Comparison of ENCODE assay signal across 10 cellular contexts in the genomic region with DNA sequence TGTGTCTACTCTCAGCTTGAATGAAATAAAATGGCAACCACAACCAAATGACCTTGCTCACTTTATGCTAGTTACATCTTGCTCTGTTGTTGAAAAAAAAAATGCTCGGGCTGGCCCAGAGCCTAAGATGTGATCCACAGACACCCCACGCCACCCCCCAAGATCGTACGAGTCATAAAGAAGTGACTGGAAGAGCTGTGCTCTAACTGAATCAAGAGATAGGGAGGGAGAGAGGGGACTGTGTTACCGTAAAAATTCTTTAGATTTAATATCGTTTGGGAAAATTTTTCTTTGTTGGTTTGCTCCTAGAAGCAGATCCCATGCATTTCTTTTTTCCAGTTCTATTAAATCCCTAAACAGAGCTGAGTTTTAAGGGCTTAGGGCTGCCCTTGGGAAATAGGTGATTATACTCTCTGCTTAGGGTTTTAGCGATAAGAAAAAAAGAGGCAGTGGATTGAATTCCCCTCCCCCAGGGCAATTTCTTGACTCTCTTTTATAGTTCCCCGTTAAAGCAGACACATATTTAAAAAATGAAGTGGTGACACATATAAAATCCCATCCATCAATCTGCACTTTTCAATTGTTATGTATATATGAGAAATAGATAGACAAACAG. TPM values are rescaled to one million over a fixed set of nuclear protein-coding genes. Genes with fewer than 3 reads are reported as not detected.
DNase-seq lines count a peak whose midpoint lies in the region; ATAC-seq and TF ChIP-seq lines count a peak whose summit lies in the region.
"Had no signal": no experiment of that assay in that cellular context is flagged by ENCODE, and none has a peak within 500 bp of the region (broad histone marks: within the 10 kb centered on the region; RNA-seq: fewer than 3 reads in every experiment).

No MANE protein-coding gene starts in this region.

- H3K36me3 ChIP-seq in thyroid gland, result no peaks in the 10 kb centered on the region

- H3K36me3 Mint-ChIP-seq in activated T-cell treated with anti-CD3 and anti-CD28 coated beads, Interleukin-2, amount 50 U/mL, for 24 hours (ENCODE audit: low read depth), result peaks cover 76% of the 10 kb centered on the region
- H3K36me3 Mint-ChIP-seq in activated T-cell treated with anti-CD3 and anti-CD28 coated beads, Interleukin-2, amount 50 U/mL, for 4 hours (ENCODE audit: insufficient read depth), result peaks cover 43% of the 10 kb centered on the region

- peak overlapping the region; percentile 89 for H3K27ac Mint-ChIP-seq in activated T-cell treated with anti-CD3 and anti-CD28 coated beads, Interleukin-2, amount 50 U/mL, for 24 hours

- ATAC-seq in activated T-cell treated with anti-CD3 and anti-CD28 coated beads, Interleukin-2, amount 50 U/mL, for 4 hours, result no peak
- ATAC-seq in SK-N-SH treated with all-trans-retinoic acid at 6 μM for 48 hours, result peak; percentile 19

- no peaks in the 10 kb centered on the region for H3K9me3 ChIP-seq in thyroid gland

- H3K4me1 Mint-ChIP-seq in activated T-cell treated with anti-CD3 and anti-CD28 coated beads, Interleukin-2, amount 50 U/mL, for 24 hours (ENCODE audit: low read depth), result peaks cover 89% of the 10 kb centered on the region
- H3K4me1 Mint-ChIP-seq in activated T-cell treated with anti-CD3 and anti-CD28 coated beads, Interleukin-2, amount 50 U/mL, for 4 hours (ENCODE audit: low read depth), result peaks cover 76% of the 10 kb centered on the region

- no peak for TF ChIP-seq CTCF in thyroid gland (IDR thresholded peaks at IDR 0.05)

- H3K4me1 ChIP-seq in thyroid gland, result peaks cover 30 to 35% of the 10 kb centered on the region in 2 donors

- no peaks in the 10 kb centered on the region for H3K27me3 Mint-ChIP-seq in activated T-cell treated with anti-CD3 and anti-CD28 coated beads, Interleukin-2, amount 50 U/mL, for 24 hours
- H3K27me3 Mint-ChIP-seq in activated T-cell treated with anti-CD3 and anti-CD28 coated beads, Interleukin-2, amount 50 U/mL, for 4 hours (ENCODE audit: low read depth), result no peaks in the 10 kb centered on the region

- intact Hi-C loops in thyroid gland (cut with DNase I), result no loop called here

- no peak overlapping the region for H3K4me3 Mint-ChIP-seq in activated T-cell treated with anti-CD3 and anti-CD28 coated beads, Interleukin-2, amount 50 U/mL, for 24 hours
- H3K4me3 Mint-ChIP-seq in activated T-cell treated with anti-CD3 and anti-CD28 coated beads, Interleukin-2, amount 50 U/mL, for 4 hours, result no peak overlapping the region

- peak overlapping the region in 2 of 3 donors; percentile 2 to 56 for H3K27ac ChIP-seq in thyroid gland

- no peak for TF ChIP-seq POLR2A in thyroid gland (IDR thresholded peaks at IDR 0.05)

- no peaks in the 10 kb centered on the region for H3K27me3 ChIP-seq in thyroid gland

- WGBS in thyroid gland, 2 donors, result 86 to 91% methylated on average over 8 of the region's 8 CpGs

- DNase-seq in activated T-cell treated with anti-CD3 and anti-CD28 coated beads, Interleukin-2, amount 50 U/mL, for 24 hours, result no peak
- no peak for DNase-seq in activated T-cell treated with anti-CD3 and anti-CD28 coated beads, Interleukin-2, amount 50 U/mL, for 4 hours
- DNase-seq in glomerular visceral epithelial cell (ENCODE audit: extremely low spot score) (peak; percentile 39), thyroid gland (no peak), NCI-H526 (lab: John Stamatoyannopoulos, UW) (no peak), NCI-H1694 (lab: John Stamatoyannopoulos, UW) (no peak), NCI-H2029 (lab: John Stamatoyannopoulos, UW) (no peak)
- DNase-seq: activated CD4-positive, CD25-positive, alpha-beta regulatory T cell; small intestine had no signal

- H3K4me3 ChIP-seq in thyroid gland (replicated peaks in 1 of 3), result no peak overlapping the region

- H3K9me3 Mint-ChIP-seq in activated T-cell treated with anti-CD3 and anti-CD28 coated beads, Interleukin-2, amount 50 U/mL, for 24 hours, result no peaks in the 10 kb centered on the region
- H3K9me3 Mint-ChIP-seq in activated T-cell treated with anti-CD3 and anti-CD28 coated beads, Interleukin-2, amount 50 U/mL, for 4 hours, result no peaks in the 10 kb centered on the region

TF ChIP-seq in SK-N-SH treated with all-trans-retinoic acid at 6 μM for 48 hours, 23 proteins besides CTCF, POLR2A, EP300 and RAD21:
- TF ChIP-seq, protein P1, sequence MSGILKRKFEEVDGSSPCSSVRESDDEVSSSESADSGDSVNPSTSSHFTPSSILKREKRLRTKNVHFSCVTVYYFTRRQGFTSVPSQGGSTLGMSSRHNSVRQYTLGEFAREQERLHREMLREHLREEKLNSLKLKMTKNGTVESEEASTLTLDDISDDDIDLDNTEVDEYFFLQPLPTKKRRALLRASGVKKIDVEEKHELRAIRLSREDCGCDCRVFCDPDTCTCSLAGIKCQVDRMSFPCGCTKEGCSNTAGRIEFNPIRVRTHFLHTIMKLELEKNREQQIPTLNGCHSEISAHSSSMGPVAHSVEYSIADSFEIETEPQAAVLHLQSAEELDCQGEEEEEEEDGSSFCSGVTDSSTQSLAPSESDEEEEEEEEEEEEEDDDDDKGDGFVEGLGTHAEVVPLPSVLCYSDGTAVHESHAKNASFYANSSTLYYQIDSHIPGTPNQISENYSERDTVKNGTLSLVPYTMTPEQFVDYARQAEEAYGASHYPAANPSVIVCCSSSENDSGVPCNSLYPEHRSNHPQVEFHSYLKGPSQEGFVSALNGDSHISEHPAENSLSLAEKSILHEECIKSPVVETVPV (CRISPR knock-in tag; IDR thresholded peaks at IDR 0.05), result no peak
- TF ChIP-seq TOX (CRISPR knock-in tag; IDR thresholded peaks at IDR 0.05; ENCODE audit: borderline replicate concordance) (no peak), RARB (CRISPR knock-in tag; IDR thresholded peaks at IDR 0.05) (no peak), ZNF8 (CRISPR knock-in tag; IDR thresholded peaks at IDR 0.05) (0 out of 2 replicates have a peak, but pooled peaks have one; percentile 12), ISL1 (CRISPR knock-in tag; IDR thresholded peaks at IDR 0.05) (peak; percentile 51), SNAI2 (CRISPR knock-in tag; IDR thresholded peaks at IDR 0.05) (no peak), PPARA (CRISPR knock-in tag; IDR thresholded peaks at IDR 0.05; ENCODE audit: borderline replicate concordance) (no peak), CSDC2 (CRISPR knock-in tag; IDR thresholded peaks at IDR 0.05) (no peak), ZNF70 (CRISPR knock-in tag; IDR thresholded peaks at IDR 0.05) (no peak)
- TF ChIP-seq, protein P2, sequence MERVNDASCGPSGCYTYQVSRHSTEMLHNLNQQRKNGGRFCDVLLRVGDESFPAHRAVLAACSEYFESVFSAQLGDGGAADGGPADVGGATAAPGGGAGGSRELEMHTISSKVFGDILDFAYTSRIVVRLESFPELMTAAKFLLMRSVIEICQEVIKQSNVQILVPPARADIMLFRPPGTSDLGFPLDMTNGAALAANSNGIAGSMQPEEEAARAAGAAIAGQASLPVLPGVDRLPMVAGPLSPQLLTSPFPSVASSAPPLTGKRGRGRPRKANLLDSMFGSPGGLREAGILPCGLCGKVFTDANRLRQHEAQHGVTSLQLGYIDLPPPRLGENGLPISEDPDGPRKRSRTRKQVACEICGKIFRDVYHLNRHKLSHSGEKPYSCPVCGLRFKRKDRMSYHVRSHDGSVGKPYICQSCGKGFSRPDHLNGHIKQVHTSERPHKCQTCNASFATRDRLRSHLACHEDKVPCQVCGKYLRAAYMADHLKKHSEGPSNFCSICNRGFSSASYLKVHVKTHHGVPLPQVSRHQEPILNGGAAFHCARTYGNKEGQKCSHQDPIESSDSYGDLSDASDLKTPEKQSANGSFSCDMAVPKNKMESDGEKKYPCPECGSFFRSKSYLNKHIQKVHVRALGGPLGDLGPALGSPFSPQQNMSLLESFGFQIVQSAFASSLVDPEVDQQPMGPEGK (CRISPR knock-in tag; IDR thresholded peaks at IDR 0.05; ENCODE audit: borderline replicate concordance), result peak; percentile 37; the same call in 1 of the 2 replicates

RNA-seq across cellular contexts. Expression of a gene that starts 14.5 kb away (rescaled TPM):
- 10 to 100 TPM; 27.3 to 29.8 (median 29.2) TPM for total RNA-seq in activated T-cell treated with anti-CD3 and anti-CD28 coated beads, Interleukin-2, amount 50 U/mL, for 4 hours
- 10 to 100 TPM; 19.0 to 36.4 (median 31.4) TPM for total RNA-seq in thyroid gland
